34 cellular contexts compared by ENCODE assay signal in genomic region chr19:5329141-5329540, GRCh38.
"Had no signal": no experiment of that assay in that cellular context is flagged by ENCODE, and none has a peak within 500 bp of the region (broad histone marks: within the 10 kb centered on the region; RNA-seq: fewer than 3 reads in every experiment).

No MANE protein-coding gene starts in this region.

- H3K27ac Mint-ChIP-seq: activated CD8-positive, alpha-beta T cell treated with anti-CD3 and anti-CD28 coated beads for 36 hours; activated naive CD4-positive, alpha-beta T cell treated with anti-CD3 and anti-CD28 coated beads, Interleukin-2, amount 50 U/mL, for 24 hours; activated naive CD8-positive, alpha-beta T cell treated with anti-CD3 and anti-CD28 coated beads, Interleukin-2, amount 10 ng/mL, durations not matched to agents 7 days and 5 days; activated T-cell treated with anti-CD3 and anti-CD28 coated beads, Interleukin-2, amount 50 U/mL, for 24 hours; activated T-helper 2 cell treated with anti-CD3 and anti-CD28 coated beads, Interferon-gamma antibody, Interleukin-2, Interleukin-4, amounts not matched to agents 10 μg/mL and 5 μg/mL and 100 μg/mL, durations not matched to agents 14 hours and 24 hours and 36 hours had no signal

- DNase-seq: activated CD4-positive, alpha-beta T cell treated with anti-CD3 and anti-CD28 coated beads for 1 hour; activated CD4-positive, alpha-beta T cell treated with anti-CD3 and anti-CD28 coated beads for 48 hours; activated CD4-positive, alpha-beta T cell treated with anti-CD3 and anti-CD28 coated beads, Interleukin-2, amount 50 U/mL, for 4 hours; activated CD4-positive, CD25-positive, alpha-beta regulatory T cell; activated CD8-positive, alpha-beta T cell treated with anti-CD3 and anti-CD28 coated beads for 36 hours; activated gamma-delta T cell; activated naive CD4-positive, alpha-beta T cell treated with Interleukin-2 at 50 U/mL for 16 hours; activated naive CD8-positive, alpha-beta T cell treated with anti-CD3 and anti-CD28 coated beads, Interleukin-2, amount 10 ng/mL, durations not matched to agents 7 days and 5 days; activated T-cell treated with anti-CD3 and anti-CD28 coated beads, Interleukin-2, amount 50 U/mL, for 24 hours; amygdala; caudate nucleus; MM.1S; MV-4-11; NCI-H1092; NCI-H1436 treated with DMSO at 0.1 percent for 48 hours; NCI-H1694 treated with DMSO at 0.1 percent for 48 hours; NCI-H2029; NCI-H345; NCI-H524 treated with DMSO at 0.1 percent for 48 hours; PC-3; SIG-M5; SW 1271; T-helper 1 cell; T-helper 2 cell; T-helper 9 cell had no signal

- H3K36me3 Mint-ChIP-seq: activated naive CD4-positive, alpha-beta T cell treated with anti-CD3 and anti-CD28 coated beads, Interleukin-2, amount 50 U/mL, for 24 hours; activated naive CD8-positive, alpha-beta T cell treated with anti-CD3 and anti-CD28 coated beads, Interleukin-2, amount 10 ng/mL, durations not matched to agents 7 days and 5 days had no signal

- H3K4me1 ChIP-seq: ascending aorta, breast epithelium had no signal

- H3K4me1 Mint-ChIP-seq: activated naive CD4-positive, alpha-beta T cell treated with anti-CD3 and anti-CD28 coated beads, Interleukin-2, amount 50 U/mL, for 24 hours; activated naive CD8-positive, alpha-beta T cell treated with anti-CD3 and anti-CD28 coated beads, Interleukin-2, amount 10 ng/mL, durations not matched to agents 7 days and 5 days had no signal

- FAIRE-seq: RCC 7860 had no signal

- H3K36me3 ChIP-seq: ascending aorta, breast epithelium had no signal

- H3K4me3 ChIP-seq: ascending aorta, breast epithelium had no signal

- H3K9me3 Mint-ChIP-seq: activated naive CD4-positive, alpha-beta T cell treated with anti-CD3 and anti-CD28 coated beads, Interleukin-2, amount 50 U/mL, for 24 hours; activated T-helper 2 cell treated with anti-CD3 and anti-CD28 coated beads, Interferon-gamma antibody, Interleukin-2, Interleukin-4, amounts not matched to agents 10 μg/mL and 5 μg/mL and 100 μg/mL, durations not matched to agents 14 hours and 24 hours and 36 hours had no signal

- H3K9ac ChIP-seq: KMS-11 had no signal

- ATAC-seq: activated CD8-positive, alpha-beta T cell treated with anti-CD3 and anti-CD28 coated beads for 36 hours; PC-3; Right ventricle myocardium inferior had no signal

- H3K4me2 ChIP-seq: KMS-11 had no signal

- H3K27me3 ChIP-seq: ascending aorta, breast epithelium had no signal

- H3K4me3 Mint-ChIP-seq: activated CD8-positive, alpha-beta T cell treated with anti-CD3 and anti-CD28 coated beads for 36 hours; activated naive CD4-positive, alpha-beta T cell treated with anti-CD3 and anti-CD28 coated beads, Interleukin-2, amount 50 U/mL, for 24 hours; activated naive CD8-positive, alpha-beta T cell treated with anti-CD3 and anti-CD28 coated beads, Interleukin-2, amount 10 ng/mL, durations not matched to agents 7 days and 5 days; activated T-cell treated with anti-CD3 and anti-CD28 coated beads, Interleukin-2, amount 50 U/mL, for 24 hours had no signal

- H3K27ac ChIP-seq: ascending aorta, breast epithelium, KMS-11, RWPE1, VCaP had no signal
